ENCODE assay signal across 15 cellular contexts in the genomic region with DNA sequence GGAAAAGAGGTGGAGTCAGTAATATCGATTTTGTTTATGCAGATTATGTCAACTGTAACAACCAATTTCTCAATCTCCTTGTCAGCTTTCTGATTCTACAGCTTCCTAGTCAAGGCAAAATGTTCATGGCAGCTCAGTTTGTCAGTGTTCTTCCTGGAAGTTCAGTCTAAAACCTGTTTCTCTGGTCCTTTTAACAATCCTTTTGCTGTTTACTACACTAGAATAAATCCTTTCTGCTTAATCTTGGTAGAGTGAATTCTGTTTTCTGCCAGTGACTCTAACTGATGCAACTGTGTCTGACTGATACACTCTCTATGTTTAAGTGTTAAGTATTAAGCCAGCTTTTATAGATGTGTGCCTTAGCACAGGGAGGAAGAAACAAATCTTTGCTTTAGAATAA.
DNase-seq lines count a peak whose midpoint lies in the region; ATAC-seq and TF ChIP-seq lines count a peak whose summit lies in the region.
"Had no signal": no experiment of that assay in that cellular context is flagged by ENCODE, and none has a peak within 500 bp of the region (broad histone marks: within the 10 kb centered on the region; RNA-seq: fewer than 3 reads in every experiment).

No MANE protein-coding gene starts in this region.

- H3K36me3 ChIP-seq in osteoblast (ENCODE audit: insufficient read depth, low read length) = no peaks in the 10 kb centered on the region
- H3K36me3 ChIP-seq: BLaER1 treated with 17β-estradiol and CSF1 and Interleukin-3, amounts not matched to agents 10 nM and 100 nM had no signal

- no peak for ATAC-seq in left colon
- no peak for ATAC-seq in GM18511 (IDR thresholded peaks at IDR 0.05; ENCODE audit: unreplicated experiment)
- no peak for ATAC-seq in HG02642 (IDR thresholded peaks at IDR 0.05; ENCODE audit: poor library complexity, unreplicated experiment)
- ATAC-seq: GM12878 had no signal

- no peaks in the 10 kb centered on the region for H3K4me1 ChIP-seq in osteoblast (ENCODE audit: insufficient read depth, low read length)
- H3K4me1 ChIP-seq: BLaER1 treated with 17β-estradiol and CSF1 and Interleukin-3, amounts not matched to agents 10 nM and 100 nM had no signal

- H3K27me3 ChIP-seq in osteoblast (ENCODE audit: insufficient read depth, low read length) = no peaks in the 10 kb centered on the region
- H3K27me3 ChIP-seq: BLaER1 treated with 17β-estradiol and CSF1 and Interleukin-3, amounts not matched to agents 10 nM and 100 nM had no signal

- intact Hi-C loops in left colon (cut with DNase I, micrococcal nuclease) = no loop called here

- H3K4me3 ChIP-seq in LNCaP clone FGC (ENCODE audit: low read depth, low read length) (no peak overlapping the region), osteoblast (ENCODE audit: insufficient read depth, low read length) (no peak overlapping the region)
- H3K4me3 ChIP-seq: BLaER1 treated with 17β-estradiol and CSF1 and Interleukin-3, amounts not matched to agents 10 nM and 100 nM; GM12878 had no signal

- no peaks in the 10 kb centered on the region for H4K20me1 ChIP-seq in osteoblast (ENCODE audit: insufficient read depth, low read length)
- H4K20me1 ChIP-seq: BLaER1 treated with 17β-estradiol and CSF1 and Interleukin-3, amounts not matched to agents 10 nM and 100 nM had no signal

- TF ChIP-seq CTCF in LNCaP clone FGC (IDR thresholded peaks at IDR 0.05; ENCODE audit: control insufficient read depth, extremely low read depth, insufficient read depth) (no peak), osteoblast (IDR thresholded peaks at IDR 0.05; ENCODE audit: extremely low read depth, low read depth, low read length) (no peak)

- H2AFZ ChIP-seq in osteoblast (ENCODE audit: low read length) = peak overlapping the region; percentile 36

- H3K79me2 ChIP-seq in osteoblast (ENCODE audit: insufficient read depth, low read length) = no peaks in the 10 kb centered on the region

- H3K27ac ChIP-seq in epithelial cell of prostate = no peak overlapping the region
- no peak overlapping the region for H3K27ac ChIP-seq in osteoblast (ENCODE audit: low read depth, low read length)
- H3K27ac ChIP-seq: 22Rv1; BLaER1 treated with 17β-estradiol and CSF1 and Interleukin-3, amounts not matched to agents 10 nM and 100 nM had no signal

- H3K9me3 ChIP-seq in osteoblast (ENCODE audit: low read depth, low read length) = no peaks in the 10 kb centered on the region
- H3K9me3 ChIP-seq: BLaER1 treated with 17β-estradiol and CSF1 and Interleukin-3, amounts not matched to agents 10 nM and 100 nM had no signal

- no peak overlapping the region for H3K4me2 ChIP-seq in osteoblast (ENCODE audit: insufficient read depth, low read length)
- H3K4me2 ChIP-seq: BLaER1 treated with 17β-estradiol and CSF1 and Interleukin-3, amounts not matched to agents 10 nM and 100 nM had no signal

- DNase-seq in DMS53 (lab: John Stamatoyannopoulos, UW) (peak; percentile 1), DMS53 treated with DMSO at 0.1 percent for 48 hours (lab: John Stamatoyannopoulos, UW; ENCODE audit: unreplicated experiment) (no peak), LNCaP clone FGC (ENCODE audit: low read depth) (peak; percentile 63), epithelial cell of prostate (ENCODE audit: low read depth, low spot score) (peak; percentile 16), osteoblast (ENCODE audit: insufficient read length, low spot score, missing footprints) (no peak), left colon (no peak)
- DNase-seq: CD4-positive, CD25-positive, alpha-beta regulatory T cell; DMS79; GOT3; H9 had no signal

Comparison
In these comparisons a context has a peak if more than half of its experiments do, and no peak if none do; other contexts are left out.
1. DNase-seq: peak in DMS53 (single experiment), LNCaP clone FGC (single experiment) and epithelial cell of prostate (single experiment); none in DMS53 treated with DMSO at 0.1 percent for 48 hours (single experiment), osteoblast (single experiment) and left colon (0 of 2).